Comparison of ENCODE assay signal across 8 cellular contexts in the genomic region with DNA sequence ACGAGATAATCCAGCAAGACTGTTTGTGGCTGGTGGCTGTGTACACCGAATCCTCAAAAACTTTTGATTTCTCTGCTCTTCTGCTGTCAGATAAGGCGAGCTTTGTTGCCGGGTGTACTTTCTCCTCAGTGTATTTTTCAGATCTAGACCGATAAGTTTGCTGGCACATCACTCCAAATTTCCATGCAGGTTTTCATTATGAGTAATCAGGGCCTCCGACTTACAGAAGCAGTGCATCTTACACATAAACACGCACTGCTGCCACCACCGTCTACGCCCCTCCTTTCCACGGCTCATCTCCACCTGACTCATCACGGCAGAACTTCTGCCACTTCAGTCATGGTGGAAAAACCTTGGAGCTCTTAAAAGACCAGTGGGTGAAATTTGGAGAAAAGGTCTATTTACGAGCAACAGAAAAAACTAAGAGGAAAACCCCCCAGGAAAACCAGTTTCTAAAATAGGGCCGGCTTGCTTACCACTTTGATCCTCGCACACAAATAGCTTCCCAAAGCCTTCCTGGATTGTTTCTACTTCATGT. TPM values are rescaled to one million over a fixed set of nuclear protein-coding genes. Genes with fewer than 3 reads are reported as not detected.
DNase-seq lines count a peak whose midpoint lies in the region; ATAC-seq, FAIRE-seq and TF ChIP-seq lines count a peak whose summit lies in the region.

No MANE protein-coding gene starts in this region.

- peak overlapping the region; percentile 54 for H3K4me2 ChIP-seq in parathyroid adenoma (ENCODE audit: low read length)
- no peak overlapping the region for H3K4me2 ChIP-seq in HepG2 (ENCODE audit: low read depth, low read length)

- H3K9ac ChIP-seq in parathyroid adenoma, result no peak overlapping the region
- no peak overlapping the region for H3K9ac ChIP-seq in HepG2 (ENCODE audit: insufficient read depth, low read depth, low read length)

- peak overlapping the region; percentile 2 for H3K4me3 ChIP-seq in parathyroid adenoma (ENCODE audit: low read depth, low read length)
- H3K4me3 ChIP-seq in heart left ventricle, result no peak overlapping the region
- no peak overlapping the region for H3K4me3 ChIP-seq in HepG2 (replicated peaks in 1 of 3; ENCODE audit: insufficient read depth in 1 of 3, low read depth in 2 of 3, low read length in 3 of 3)

- H3K4me1 ChIP-seq in parathyroid adenoma, result peaks cover 12% of the 10 kb centered on the region
- H3K4me1 ChIP-seq in heart left ventricle, result peaks cover 0 to 3% (median 0%) of the 10 kb centered on the region in 12 donors
- peaks cover 11% of the 10 kb centered on the region for H3K4me1 ChIP-seq in HepG2 (ENCODE audit: insufficient read depth, low read length)

- H3K4me1 Mint-ChIP-seq in IgD-negative memory B cell, result peaks cover 9 to 30% (median 17%) of the 10 kb centered on the region in 3 donors

- BruUV-seq in HepG2 (replicated peaks; lab: Mats Ljungman, UMichigan), result no TSS peak

- H4K20me1 ChIP-seq in HepG2 (ENCODE audit: insufficient read depth, low read length), result no peaks in the 10 kb centered on the region

- 88 to 90% (median 89%) methylated on average over 14 of the region's 14 CpGs for WGBS in heart left ventricle, 4 donors
- 97% methylated on average over 14 of the region's 14 CpGs for WGBS in HepG2 (ENCODE audit: low lambda C conversion rate)

- H3K9me3 ChIP-seq in parathyroid adenoma (ENCODE audit: control insufficient read depth, low read length) (no peaks in the 10 kb centered on the region), heart left ventricle (no peaks in the 10 kb centered on the region), HepG2 (ENCODE audit: low read length) (no peaks in the 10 kb centered on the region)

- H3K9me3 Mint-ChIP-seq in IgD-negative memory B cell, result no peaks in the 10 kb centered on the region

- in situ Hi-C loops in HepG2 (cut with HindIII; ENCODE audit: extremely low pct_ligation_motif_present, low pct_unique_long_range_greater_than_20kb), result no loop called here

- H2AFZ ChIP-seq in parathyroid adenoma, result no peak overlapping the region
- H2AFZ ChIP-seq in HepG2 (ENCODE audit: low read length), result no peak overlapping the region

- intact Hi-C loops in heart left ventricle (cut with DNase I) (loop anchor here in 3 of 10 donors (10.0 kb wide), 3 partner anchors 68 to 232 kb away; partner anchors contain the start of gene PRDM15 (in 1 of the 3)), HepG2 (cut with micrococcal nuclease; ENCODE audit: unreplicated experiment) (no loop called here)

- no peak for TF ChIP-seq RAD21 in HepG2 (CRISPR knock-in tag; IDR thresholded peaks at IDR 0.05)

- no peak for ATAC-seq in heart left ventricle
- ATAC-seq in HepG2, result no peak

- TF ChIP-seq CTCF in GM20000 (IDR thresholded peaks at IDR 0.05; ENCODE audit: extremely low read depth, missing control alignments), result no peak
- TF ChIP-seq CTCF in parathyroid adenoma (IDR thresholded peaks at IDR 0.05), result no peak
- TF ChIP-seq CTCF in heart left ventricle (IDR thresholded peaks at IDR 0.05), result no peak
- TF ChIP-seq CTCF in HepG2 (CRISPR knock-in tag; IDR thresholded peaks at IDR 0.05), result no peak

- H3K79me2 ChIP-seq in parathyroid adenoma, result no peaks in the 10 kb centered on the region
- H3K79me2 ChIP-seq in HepG2 (ENCODE audit: insufficient read depth, low read length), result peaks cover 27% of the 10 kb centered on the region

- FAIRE-seq in HepG2 (lab: Jason Lieb, UNC), result no peak

- TF ChIP-seq POLR2A in heart left ventricle (IDR thresholded peaks at IDR 0.05) (no peak), HepG2 (IDR thresholded peaks at IDR 0.05; ENCODE audit: insufficient read depth in 1 of 2, low read depth in 2 of 2, low read length in 2 of 2) (no peak)

- H3K36me3 Mint-ChIP-seq in IgD-negative memory B cell, result peaks cover 8% of the 10 kb centered on the region

- no peaks in the 10 kb centered on the region for H3K27me3 Mint-ChIP-seq in IgD-negative memory B cell

- CTCF ChIA-PET in HepG2 (lab: Yijun Ruan, JAX; ENCODE audit: low intra/inter-chr PET ratio, low total read pairs), result no interaction called here

- H3K36me3 ChIP-seq in parathyroid adenoma (ENCODE audit: control insufficient read depth, insufficient read depth, low read length) (no peaks in the 10 kb centered on the region), heart left ventricle (peaks cover 0 to 42% (median 11%) of the 10 kb centered on the region in 9 donors), HepG2 (replicated peaks in 1 of 2; ENCODE audit: control insufficient read depth in 1 of 2, insufficient read depth in 2 of 2, low read length in 2 of 2) (peaks cover 5 to 16% of the 10 kb centered on the region in 2 experiments)

- H3K27ac ChIP-seq in parathyroid adenoma, result peak overlapping the region; percentile 57
- H3K27ac ChIP-seq in heart left ventricle, result no peak overlapping the region
- H3K27ac ChIP-seq in HepG2 (ENCODE audit: extremely low read length, insufficient read depth, low read length), result no peak overlapping the region

- peak overlapping the region in 3 of 4 donors; percentile 0 to 69 (median 53) for H3K4me3 Mint-ChIP-seq in IgD-negative memory B cell

- POLR2A ChIA-PET in HepG2 (lab: Yijun Ruan, JAX), result no interaction called here

- H3K27me3 ChIP-seq in parathyroid adenoma (ENCODE audit: control insufficient read depth, insufficient read depth, low read length) (no peaks in the 10 kb centered on the region), heart left ventricle (no peaks in the 10 kb centered on the region), HepG2 (ENCODE audit: control insufficient read depth in 1 of 2, insufficient read depth in 2 of 2, low read length in 2 of 2) (no peaks in the 10 kb centered on the region)

- peak; percentile 65 for DNase-seq in AG08396 (ENCODE audit: low spot score)
- DNase-seq in GM20000 (ENCODE audit: low spot score), result peak; percentile 67
- peak; percentile 34 for DNase-seq in activated effector memory CD4-positive, alpha-beta T cell treated with Interleukin-2 at 50 U/mL for 16 hours
- DNase-seq in heart left ventricle, result no peak
- no peak for DNase-seq in NCI-H82 treated with DMSO at 0.1 percent for 48 hours (lab: John Stamatoyannopoulos, UW; ENCODE audit: unreplicated experiment)
- DNase-seq in HepG2 (ENCODE audit: low spot score), result no peak

- H3K27ac Mint-ChIP-seq in IgD-negative memory B cell, result peak overlapping the region in 2 of 3 donors; percentile 47 to 49

- TF ChIP-seq EP300 in HepG2 (IDR thresholded peaks at IDR 0.05; ENCODE audit: low read depth in 2 of 2, low read length in 2 of 2), result no peak
- no peak for TF ChIP-seq EP300 in HepG2 (CRISPR knock-in tag; IDR thresholded peaks at IDR 0.05; ENCODE audit: borderline replicate concordance)

RNA-seq across cellular contexts. Expression of gene ZBTB21, which starts 7.7 kb away (rescaled TPM):
- 8.0 TPM for polyA plus RNA-seq in IgD-negative memory B cell
- total RNA-seq in heart left ventricle, result 10 to 100 TPM in 1 of 9 donors, 1 to 10 TPM in 8; 4.3 to 10.2 (median 6.2) TPM
- polyA plus RNA-seq in heart left ventricle, result 1 to 10 TPM; 1.2 to 2.5 TPM
- total RNA-seq in HepG2 (2016; rRNA removed; fragmentation: Illumina TruSeq; extraction: Trizol), result 6.1 and 7.7 TPM in 2 replicates
- 0.97 and 1.3 TPM in 2 replicates for total RNA-seq in HepG2 (2016; cell fraction: cytosol; rRNA removed; fragmentation: Illumina TruSeq; extraction: Trizol; ENCODE audit: low read depth)
- 5.5 and 8.3 TPM in 2 replicates for total RNA-seq in HepG2 (2016; cell fraction: insoluble cytoplasmic fraction; rRNA removed; fragmentation: Illumina TruSeq; extraction: Trizol)
- 3.0 and 3.4 TPM in 2 replicates for total RNA-seq in HepG2 (2016; cell fraction: membrane; rRNA removed; fragmentation: Illumina TruSeq; extraction: Trizol)
- total RNA-seq in HepG2 (2016; cell fraction: nucleus; rRNA removed; fragmentation: Illumina TruSeq; extraction: Trizol), result 8.5 and 10.3 TPM in 2 replicates
- 2.5 and 4.5 TPM in 2 replicates for polyA plus RNA-seq in HepG2 (2011; rRNA removed)
- 1.6 and 2.3 TPM in 2 replicates for polyA plus RNA-seq in HepG2 (2011; cell fraction: cytosol; rRNA removed)
- polyA plus RNA-seq in HepG2 (2011; cell fraction: nucleus; rRNA removed), result 4.3 and 8.3 TPM in 2 replicates
- 3.7 and 5.1 TPM in 2 replicates for polyA plus RNA-seq in HepG2 (2012)
- 0.25 TPM in 2 replicates for polyA plus RNA-seq in HepG2 (2016; cell fraction: cytosol; fragmentation: Illumina TruSeq; extraction: Trizol; ENCODE audit: low read depth)
- 5.7 and 5.8 TPM in 2 replicates for polyA plus RNA-seq in HepG2 (2016; cell fraction: insoluble cytoplasmic fraction; fragmentation: Illumina TruSeq; extraction: Trizol; ENCODE audit: low read depth)
- 0.60 and 0.90 TPM in 2 replicates for polyA plus RNA-seq in HepG2 (2016; cell fraction: membrane; fragmentation: Illumina TruSeq; extraction: Trizol; ENCODE audit: low read depth)
- 8.0 and 9.0 TPM in 2 replicates for polyA plus RNA-seq in HepG2 (2016; cell fraction: nucleus; fragmentation: Illumina TruSeq; extraction: Trizol; ENCODE audit: insufficient read depth, low read depth)
- 6.1 and 21.7 TPM in 2 replicates for polyA minus RNA-seq in HepG2 (2011; rRNA and poly(A)+ RNA removed; ENCODE audit: low replicate concordance)
- polyA minus RNA-seq in HepG2 (2011; cell fraction: cytosol; rRNA and poly(A)+ RNA removed), result 4.0 and 6.0 TPM in 2 replicates
- 14.5 and 16.0 TPM in 2 replicates for polyA minus RNA-seq in HepG2 (2011; cell fraction: nucleus; rRNA and poly(A)+ RNA removed)

RNA-seq across cellular contexts. Expression of gene C2CD2, which starts 48.7 kb away (rescaled TPM):
- 3.5 TPM for polyA plus RNA-seq in IgD-negative memory B cell
- total RNA-seq in heart left ventricle, result 10 to 100 TPM in 3 of 9 donors, 1 to 10 TPM in 6; 3.8 to 13.9 (median 7.8) TPM
- 1 to 10 TPM; 3.8 to 5.3 TPM for polyA plus RNA-seq in heart left ventricle
- total RNA-seq in HepG2 (2016; rRNA removed; fragmentation: Illumina TruSeq; extraction: Trizol), result 10.4 and 12.5 TPM in 2 replicates
- 7.3 and 11.5 TPM in 2 replicates for total RNA-seq in HepG2 (2016; cell fraction: cytosol; rRNA removed; fragmentation: Illumina TruSeq; extraction: Trizol; ENCODE audit: low read depth)
- 10.9 and 12.2 TPM in 2 replicates for total RNA-seq in HepG2 (2016; cell fraction: insoluble cytoplasmic fraction; rRNA removed; fragmentation: Illumina TruSeq; extraction: Trizol)
- 9.5 and 12.2 TPM in 2 replicates for total RNA-seq in HepG2 (2016; cell fraction: membrane; rRNA removed; fragmentation: Illumina TruSeq; extraction: Trizol)
- total RNA-seq in HepG2 (2016; cell fraction: nucleus; rRNA removed; fragmentation: Illumina TruSeq; extraction: Trizol), result 14.5 and 19.4 TPM in 2 replicates
- polyA plus RNA-seq in HepG2 (2011; rRNA removed), result 19.5 and 19.7 TPM in 2 replicates
- 11.6 and 12.9 TPM in 2 replicates for polyA plus RNA-seq in HepG2 (2011; cell fraction: cytosol; rRNA removed)
- 29.5 and 36.3 TPM in 2 replicates for polyA plus RNA-seq in HepG2 (2011; cell fraction: nucleus; rRNA removed)
- polyA plus RNA-seq in HepG2 (2012), result 8.1 and 8.7 TPM in 2 replicates
- polyA plus RNA-seq in HepG2 (2016; cell fraction: cytosol; fragmentation: Illumina TruSeq; extraction: Trizol; ENCODE audit: low read depth), result 1.3 and 1.9 TPM in 2 replicates
- polyA plus RNA-seq in HepG2 (2016; cell fraction: insoluble cytoplasmic fraction; fragmentation: Illumina TruSeq; extraction: Trizol; ENCODE audit: low read depth), result 7.6 and 8.0 TPM in 2 replicates
- polyA plus RNA-seq in HepG2 (2016; cell fraction: membrane; fragmentation: Illumina TruSeq; extraction: Trizol; ENCODE audit: low read depth), result 3.9 and 4.6 TPM in 2 replicates
- polyA plus RNA-seq in HepG2 (2016; cell fraction: nucleus; fragmentation: Illumina TruSeq; extraction: Trizol; ENCODE audit: insufficient read depth, low read depth), result 22.5 and 23.5 TPM in 2 replicates
- polyA minus RNA-seq in HepG2 (2011; rRNA and poly(A)+ RNA removed; ENCODE audit: low replicate concordance), result 80.5 and 82.8 TPM in 2 replicates
- 15.5 and 21.5 TPM in 2 replicates for polyA minus RNA-seq in HepG2 (2011; cell fraction: cytosol; rRNA and poly(A)+ RNA removed)
- 34.5 and 38.3 TPM in 2 replicates for polyA minus RNA-seq in HepG2 (2011; cell fraction: nucleus; rRNA and poly(A)+ RNA removed)

Comparison
In these comparisons a context has a peak if more than half of its experiments do, and no peak if none do; other contexts are left out.
1. DNase-seq: peak in AG08396 (single experiment), GM20000 (single experiment) and activated effector memory CD4-positive, alpha-beta T cell treated with Interleukin-2 at 50 U/mL for 16 hours (single experiment); none in heart left ventricle (0 of 5), NCI-H82 treated with DMSO at 0.1 percent for 48 hours (single experiment) and HepG2 (single experiment).